11 cellular contexts compared by ENCODE assay signal in genomic region chr2:120740765-120741513, GRCh38. TPM values are rescaled to one million over a fixed set of nuclear protein-coding genes. Genes with fewer than 3 reads are reported as not detected.
DNase-seq lines count a peak whose midpoint lies in the region; ATAC-seq, FAIRE-seq and TF ChIP-seq lines count a peak whose summit lies in the region.
"Had no signal": no experiment of that assay in that cellular context is flagged by ENCODE, and none has a peak within 500 bp of the region (broad histone marks: within the 10 kb centered on the region; RNA-seq: fewer than 3 reads in every experiment).

No MANE protein-coding gene starts in this region.

- H3K36me3 ChIP-seq in vagina, result no peaks in the 10 kb centered on the region
- H3K36me3 ChIP-seq in kidney (ENCODE audit: control insufficient read depth in 1 of 2, insufficient read depth in 2 of 2, low read length in 2 of 2), result no peaks in the 10 kb centered on the region

- H3K36me3 Mint-ChIP-seq in mesothelial cell of epicardium, result no peaks in the 10 kb centered on the region
- H3K36me3 Mint-ChIP-seq in activated T-helper 17 cell treated with anti-CD3 and anti-CD28 coated beads, Interleukin-2, amount 50 U/mL, for 72 hours (ENCODE audit: low read depth), result no peaks in the 10 kb centered on the region

- H3K4me3 Mint-ChIP-seq in mesothelial cell of epicardium, result peak overlapping the region; percentile 72
- no peak overlapping the region for H3K4me3 Mint-ChIP-seq in activated T-helper 17 cell treated with anti-CD3 and anti-CD28 coated beads, Interleukin-2, amount 50 U/mL, for 72 hours

- FAIRE-seq in kidney (lab: Jason Lieb, UNC), result no peak

- H3K9ac ChIP-seq in kidney (ENCODE audit: low read length in 2 of 2), result no peak overlapping the region

- H3K27me3 Mint-ChIP-seq in mesothelial cell of epicardium (ENCODE audit: low read depth), result no peaks in the 10 kb centered on the region
- H3K27me3 Mint-ChIP-seq in activated T-helper 17 cell treated with anti-CD3 and anti-CD28 coated beads, Interleukin-2, amount 50 U/mL, for 72 hours, result peaks cover 61% of the 10 kb centered on the region

- TF ChIP-seq CTCF in mesothelial cell of epicardium (IDR thresholded peaks at IDR 0.05; ENCODE audit: unreplicated experiment), result no peak
- no peak for TF ChIP-seq CTCF in vagina (IDR thresholded peaks at IDR 0.05)
- TF ChIP-seq CTCF in kidney (IDR thresholded peaks at IDR 0.05; ENCODE audit: borderline replicate concordance, extremely low read depth, insufficient read depth), result no peak

- DNase-seq in Right ventricle myocardium superior, result no peak
- DNase-seq in Right ventricle myocardium inferior (ENCODE audit: missing footprints), result no peak
- peak; percentile 87 for DNase-seq in ecto neural progenitor cell (ENCODE audit: low spot score)
- no peak for DNase-seq in mesothelial cell of epicardium (ENCODE audit: low spot score in 2 of 2, unreplicated experiment in 2 of 2)
- peak in 1 of 2 donors; percentile 55 for DNase-seq in vagina (ENCODE audit: extremely low spot score in 2 of 2)
- DNase-seq in kidney, result no peak
- no peak for DNase-seq in effector CD4-positive, alpha-beta T cell
- DNase-seq: KG1 had no signal

- H3K4me1 ChIP-seq in vagina, result peaks cover 26% of the 10 kb centered on the region
- peaks cover 0 to 4% of the 10 kb centered on the region in 2 donors for H3K4me1 ChIP-seq in kidney (ENCODE audit: control insufficient read depth in 1 of 2, insufficient read depth in 1 of 2, low read depth in 1 of 2, low read length in 2 of 2)

- no peaks in the 10 kb centered on the region for H3K9me3 Mint-ChIP-seq in mesothelial cell of epicardium
- H3K9me3 Mint-ChIP-seq in activated T-helper 17 cell treated with anti-CD3 and anti-CD28 coated beads, Interleukin-2, amount 50 U/mL, for 72 hours, result no peaks in the 10 kb centered on the region

- H3K27ac ChIP-seq in vagina (no peak overlapping the region), kidney (ENCODE audit: low read depth in 2 of 2, low read length in 2 of 2) (peak overlapping the region in 1 of 2 donors; percentile 7)
- H3K27ac ChIP-seq: C4-2B had no signal

- H3K4me3 ChIP-seq in vagina (peak overlapping the region; percentile 35 to 42), kidney (ENCODE audit: low read length in 2 of 2) (no peak overlapping the region)

- intact Hi-C loops in Right ventricle myocardium superior (cut with DNase I) (no loop called here), Right ventricle myocardium inferior (cut with DNase I) (no loop called here), vagina (cut with DNase I) (no loop called here), kidney (cut with DNase I) (no loop called here)

- TF ChIP-seq POLR2A in vagina (IDR thresholded peaks at IDR 0.05), result no peak

- H3K27me3 ChIP-seq in vagina, result no peaks in the 10 kb centered on the region

- H3K27ac Mint-ChIP-seq in mesothelial cell of epicardium, result peak overlapping the region; percentile 95
- no peak overlapping the region for H3K27ac Mint-ChIP-seq in activated T-helper 17 cell treated with anti-CD3 and anti-CD28 coated beads, Interleukin-2, amount 50 U/mL, for 72 hours

- H3K4me1 Mint-ChIP-seq in mesothelial cell of epicardium, result peaks cover 53% of the 10 kb centered on the region
- no peaks in the 10 kb centered on the region for H3K4me1 Mint-ChIP-seq in activated T-helper 17 cell treated with anti-CD3 and anti-CD28 coated beads, Interleukin-2, amount 50 U/mL, for 72 hours

- ATAC-seq in Right ventricle myocardium superior (ENCODE audit: poor library complexity) (peak; percentile 23), Right ventricle myocardium inferior (no peak)
- no peak for ATAC-seq in activated T-helper 17 cell treated with anti-CD3 and anti-CD28 coated beads, Interleukin-2, amount 50 U/mL, for 72 hours (replicated peaks)

- H3K9me3 ChIP-seq in vagina (no peaks in the 10 kb centered on the region), kidney (ENCODE audit: control insufficient read depth in 1 of 2, low read length in 2 of 2) (no peaks in the 10 kb centered on the region)

RNA-seq across cellular contexts. Expression of gene GLI2, which starts 5.3 kb away (rescaled TPM):
- total RNA-seq in Right ventricle myocardium superior (1.3 TPM), Right ventricle myocardium inferior (2.2 TPM), mesothelial cell of epicardium (65.3 to 67.0 TPM (median 65.6 TPM) in 3 replicates), vagina (16.2 TPM), kidney (3.7 TPM)
- 0.32 TPM for polyA plus RNA-seq in kidney (ENCODE audit: insufficient read depth, low read depth, low replicate concordance)
- total RNA-seq in activated T-helper 17 cell treated with anti-CD3 and anti-CD28 coated beads, Interleukin-2, amount 50 U/mL, for 72 hours, result not detected
- total RNA-seq: mononuclear cell had no signal

Comparison
In these comparisons a context has a peak if more than half of its experiments do, and no peak if none do; other contexts are left out.
1. H3K4me3 ChIP-seq: peak in vagina (2 of 2); none in kidney (0 of 2).